29 cellular contexts compared by ENCODE assay signal in the genomic region with DNA sequence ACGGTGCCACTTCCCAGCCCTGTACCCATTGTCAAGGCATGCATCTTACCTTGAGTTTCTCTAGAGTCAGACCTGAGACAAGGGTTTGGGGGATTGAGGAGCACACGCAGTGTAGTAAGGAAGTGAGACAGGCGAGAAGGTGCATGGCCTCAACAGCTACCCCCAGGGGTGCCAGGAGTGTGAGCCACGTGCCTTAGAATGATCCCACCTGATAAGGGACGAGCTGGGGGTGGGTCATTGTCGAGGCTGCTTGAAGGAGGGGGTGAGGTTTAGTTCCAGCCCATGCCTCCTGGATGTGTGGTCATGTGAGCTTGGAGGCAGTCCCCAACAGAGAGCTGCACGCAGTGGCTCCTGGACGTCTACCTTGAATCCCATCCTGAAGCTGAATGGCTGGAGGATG.
"Had no signal": no experiment of that assay in that cellular context is flagged by ENCODE, and none has a peak within 500 bp of the region (broad histone marks: within the 10 kb centered on the region; RNA-seq: fewer than 3 reads in every experiment).

No MANE protein-coding gene starts in this region.

- H2AFZ ChIP-seq: neural progenitor cell, parathyroid adenoma had no signal

- H3K9me3 ChIP-seq: ovary, psoas muscle, right lobe of liver, sigmoid colon, stomach, thoracic aorta, tibial artery, transverse colon, upper lobe of right lung, uterus had no signal

- H3K27ac ChIP-seq: neural progenitor cell, ovary, parathyroid adenoma, psoas muscle, right lobe of liver, sigmoid colon, stomach, thoracic aorta, tibial artery, transverse colon, upper lobe of right lung, uterus had no signal

- H3K36me3 ChIP-seq: neural progenitor cell, ovary, right lobe of liver, sigmoid colon, stomach, thoracic aorta, tibial artery, transverse colon, upper lobe of right lung, uterus had no signal

- H3K4me1 ChIP-seq: neural progenitor cell, parathyroid adenoma, psoas muscle, right lobe of liver, sigmoid colon, stomach, tibial artery, transverse colon, upper lobe of right lung, uterus had no signal

- ATAC-seq: naive thymus-derived CD8-positive, alpha-beta T cell; natural killer cell treated with Interleukin-12 subunit alpha and Interleukin-12 subunit beta and Interleukin-15 and Interleukin-18, amount 100 ng/mL, for 72 hours; psoas muscle; right cardiac atrium; right lobe of liver; stimulated activated effector memory CD8-positive, alpha-beta T cell treated with anti-CD3 and anti-CD28 coated beads, Interleukin-12 subunit alpha, Interleukin-12 subunit beta, amount 100 ng/mL, for 72 hours; stimulated activated naive B cell treated with anti-CD40 and anti-IgM and Interleukin-4, amounts not matched to agents 10 μg/mL and 1 μg/mL and 100 μg/mL, for 72 hours; upper lobe of right lung had no signal

- H3K36me3 Mint-ChIP-seq: naive B cell; naive thymus-derived CD8-positive, alpha-beta T cell; natural killer cell treated with Interleukin-12 subunit alpha and Interleukin-12 subunit beta and Interleukin-15 and Interleukin-18, amount 100 ng/mL, for 72 hours; neural progenitor cell; stimulated activated effector memory CD8-positive, alpha-beta T cell treated with anti-CD3 and anti-CD28 coated beads, Interleukin-12 subunit alpha, Interleukin-12 subunit beta, amount 100 ng/mL, for 72 hours; stimulated activated naive B cell treated with anti-CD40 and anti-IgM and Interleukin-4, amounts not matched to agents 10 μg/mL and 1 μg/mL and 100 μg/mL, for 72 hours; type B pancreatic cell had no signal

- H3K27me3 ChIP-seq: neural progenitor cell, ovary, right lobe of liver, tibial artery, transverse colon, upper lobe of right lung, uterus had no signal

- H3K9me3 Mint-ChIP-seq: naive B cell; naive thymus-derived CD8-positive, alpha-beta T cell; natural killer cell treated with Interleukin-12 subunit alpha and Interleukin-12 subunit beta and Interleukin-15 and Interleukin-18, amount 100 ng/mL, for 72 hours; nephron progenitor cell; neural progenitor cell; stimulated activated effector memory CD8-positive, alpha-beta T cell treated with anti-CD3 and anti-CD28 coated beads, Interleukin-12 subunit alpha, Interleukin-12 subunit beta, amount 100 ng/mL, for 72 hours; stimulated activated naive B cell treated with anti-CD40 and anti-IgM and Interleukin-4, amounts not matched to agents 10 μg/mL and 1 μg/mL and 100 μg/mL, for 72 hours; type B pancreatic cell had no signal

- FAIRE-seq: small intestine had no signal

- H3K4me3 ChIP-seq: neural progenitor cell, ovary, psoas muscle, right lobe of liver, sigmoid colon, stomach, thoracic aorta, tibial artery, transverse colon, upper lobe of right lung, uterus had no signal

- H3K4me3 Mint-ChIP-seq: naive B cell; naive thymus-derived CD8-positive, alpha-beta T cell; natural killer cell treated with Interleukin-12 subunit alpha and Interleukin-12 subunit beta and Interleukin-15 and Interleukin-18, amount 100 ng/mL, for 72 hours; nephron progenitor cell; neural progenitor cell; stimulated activated effector memory CD8-positive, alpha-beta T cell treated with anti-CD3 and anti-CD28 coated beads, Interleukin-12 subunit alpha, Interleukin-12 subunit beta, amount 100 ng/mL, for 72 hours; stimulated activated naive B cell treated with anti-CD40 and anti-IgM and Interleukin-4, amounts not matched to agents 10 μg/mL and 1 μg/mL and 100 μg/mL, for 72 hours; type B pancreatic cell had no signal

- DNase-seq: naive B cell; nephron progenitor cell; occipital lobe; ovary; posterior cingulate gyrus; psoas muscle; right cardiac atrium; right lobe of liver; sigmoid colon; small intestine; stimulated activated CD4-positive, alpha-beta T cell treated with anti-CD3 and anti-CD28 coated beads, Interleukin-15, amount 100 ng/mL, for 24 hours; stimulated activated CD4-positive, alpha-beta T cell treated with anti-CD3 and anti-CD28 coated beads, Interleukin-2, amount 100 ng/mL, for 24 hours; stimulated activated CD4-positive, alpha-beta T cell treated with anti-CD3 and anti-CD28 coated beads, Interleukin-2, amount 100 ng/mL, for 48 hours; stimulated activated CD4-positive, alpha-beta T cell treated with anti-CD3 and anti-CD28 coated beads, Interleukin-4, amount 100 ng/mL, for 24 hours; stimulated activated naive B cell treated with anti-CD40 and anti-IgM and Interleukin-4, amounts not matched to agents 10 μg/mL and 1 μg/mL and 100 μg/mL, for 72 hours; stimulated activated naive CD4-positive, alpha-beta T cell treated with Interleukin-2 at 50 U/mL for 16 hours; stomach; tibial artery; transverse colon; upper lobe of right lung; uterus had no signal

- H3K27ac Mint-ChIP-seq: naive B cell; natural killer cell treated with Interleukin-12 subunit alpha and Interleukin-12 subunit beta and Interleukin-15 and Interleukin-18, amount 100 ng/mL, for 72 hours; nephron progenitor cell; neural progenitor cell; progenitor cell of endocrine pancreas; stimulated activated effector memory CD8-positive, alpha-beta T cell treated with anti-CD3 and anti-CD28 coated beads, Interleukin-12 subunit alpha, Interleukin-12 subunit beta, amount 100 ng/mL, for 72 hours; stimulated activated naive B cell treated with anti-CD40 and anti-IgM and Interleukin-4, amounts not matched to agents 10 μg/mL and 1 μg/mL and 100 μg/mL, for 72 hours; type B pancreatic cell had no signal

- H3K4me2 ChIP-seq: neural progenitor cell had no signal

- H3K9ac ChIP-seq: neural progenitor cell, parathyroid adenoma had no signal

- H3K79me2 ChIP-seq: parathyroid adenoma had no signal
